Comparison of ENCODE assay signal across 9 cellular contexts in the genomic region with DNA sequence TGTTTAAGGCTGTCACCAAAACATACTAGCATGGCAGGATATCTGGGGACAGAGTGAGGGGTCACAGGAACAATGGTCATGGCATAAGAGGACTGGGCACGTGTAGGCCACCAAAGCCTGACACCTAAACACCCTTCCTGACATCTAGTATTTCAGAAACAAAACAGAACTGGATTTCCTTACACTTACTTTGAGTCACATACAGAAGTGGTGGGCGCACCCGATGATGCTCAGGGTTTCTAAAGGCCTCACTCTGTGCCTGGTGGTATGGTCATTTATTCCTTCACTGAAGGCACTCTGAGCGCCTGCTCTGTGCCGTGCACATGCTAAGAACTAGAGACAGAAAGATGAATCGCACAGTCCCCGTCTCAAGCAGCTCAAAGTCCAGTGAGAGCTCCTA. TPM values are rescaled to one million over a fixed set of nuclear protein-coding genes. Genes with fewer than 3 reads are reported as not detected.
DNase-seq lines count a peak whose midpoint lies in the region; ATAC-seq and TF ChIP-seq lines count a peak whose summit lies in the region.
"Had no signal": no experiment of that assay in that cellular context is flagged by ENCODE, and none has a peak within 500 bp of the region (broad histone marks: within the 10 kb centered on the region; RNA-seq: fewer than 3 reads in every experiment).

No MANE protein-coding gene starts in this region.

- H4K20me1 ChIP-seq in OCI-LY7 (ENCODE audit: insufficient read depth, low read length), result no peaks in the 10 kb centered on the region

- H3K36me3 ChIP-seq in OCI-LY7 (ENCODE audit: insufficient read depth, low read length), result no peaks in the 10 kb centered on the region
- H3K36me3 ChIP-seq in skeletal muscle tissue (ENCODE audit: control insufficient read depth in 3 of 3, insufficient read depth in 3 of 3, low read length in 3 of 3), result peaks cover 0 to 2% (median 0%) of the 10 kb centered on the region in 3 donors

- H3K9me2 ChIP-seq in OCI-LY7 (ENCODE audit: insufficient read depth, low read length), result no peaks in the 10 kb centered on the region

- intact Hi-C loops in OCI-LY7 (cut with micrococcal nuclease; ENCODE audit: unreplicated experiment), result loop anchor here (5.0 kb wide), 1 partner anchor 1866 kb away; the partner anchor contains the start of gene EGLN1
- intact Hi-C loops in dendritic cell treated with granulocyte-macrophage colony-stimulating factor and Interleukin-4, amounts not matched to agents 40 ng/mL and 50 ng/mL, for 4 days (cut with micrococcal nuclease), result loop anchor here (5.0 kb wide), 1 partner anchor 511 kb away; the partner anchor contains the start of gene GALNT2

- no peak overlapping the region for H3K27ac ChIP-seq in OCI-LY7 (ENCODE audit: low read depth, low read length, poor library complexity, severe bottlenecking)
- no peak overlapping the region for H3K27ac ChIP-seq in skeletal muscle tissue (ENCODE audit: low read depth, low read length)

- no peak for TF ChIP-seq CTCF in OCI-LY7 (conservative IDR thresholded peaks at IDR 0.05; ENCODE audit: low read length)

- DNase-seq in T-helper 2 cell treated with Interferon-gamma antibody and Interleukin-4, amounts not matched to agents 5 μg/mL and 100 μg/mL, for 36 hours (ENCODE audit: low spot score), result peak; percentile 18
- DNase-seq in T-helper 2 cell (no peak), OCI-LY7 (ENCODE audit: low spot score) (no peak), hypothalamus (lab: John Stamatoyannopoulos, UW) (no peak), NCI-H187 (lab: John Stamatoyannopoulos, UW) (no peak)
- DNase-seq: NCI-H1092 had no signal

- H3K4me3 Mint-ChIP-seq in T-helper 2 cell treated with Interferon-gamma antibody and Interleukin-4, amounts not matched to agents 5 μg/mL and 100 μg/mL, for 36 hours, result peak overlapping the region; percentile 88
- no peak overlapping the region for H3K4me3 Mint-ChIP-seq in dendritic cell treated with granulocyte-macrophage colony-stimulating factor and Interleukin-4, amounts not matched to agents 40 ng/mL and 50 ng/mL, for 4 days

- no peak overlapping the region for H2AFZ ChIP-seq in OCI-LY7 (ENCODE audit: low read length)

- no peaks in the 10 kb centered on the region for H3K9me3 ChIP-seq in OCI-LY7 (ENCODE audit: low read length)
- H3K9me3 ChIP-seq in skeletal muscle tissue (ENCODE audit: control insufficient read depth in 3 of 3, low read length in 3 of 3), result no peaks in the 10 kb centered on the region

- H3K4me3 ChIP-seq in OCI-LY7 (ENCODE audit: low read depth, low read length, poor library complexity, severe bottlenecking), result peak overlapping the region; percentile 79
- no peak overlapping the region for H3K4me3 ChIP-seq in skeletal muscle tissue (ENCODE audit: low read length in 3 of 3)

- peaks cover 10% of the 10 kb centered on the region for H3K36me3 Mint-ChIP-seq in T-helper 2 cell treated with Interferon-gamma antibody and Interleukin-4, amounts not matched to agents 5 μg/mL and 100 μg/mL, for 36 hours (ENCODE audit: low read depth)
- peaks cover 18% of the 10 kb centered on the region for H3K36me3 Mint-ChIP-seq in dendritic cell treated with granulocyte-macrophage colony-stimulating factor and Interleukin-4, amounts not matched to agents 40 ng/mL and 50 ng/mL, for 4 days (ENCODE audit: low read depth)

- H3K4me1 Mint-ChIP-seq in T-helper 2 cell treated with Interferon-gamma antibody and Interleukin-4, amounts not matched to agents 5 μg/mL and 100 μg/mL, for 36 hours (ENCODE audit: low read depth), result peaks cover 37% of the 10 kb centered on the region
- peaks cover 56% of the 10 kb centered on the region for H3K4me1 Mint-ChIP-seq in dendritic cell treated with granulocyte-macrophage colony-stimulating factor and Interleukin-4, amounts not matched to agents 40 ng/mL and 50 ng/mL, for 4 days (ENCODE audit: low read depth)

- BruUV-seq in OCI-LY7 (replicated peaks; lab: Mats Ljungman, UMichigan), result TSS peak; percentile 45

- H3K79me2 ChIP-seq in OCI-LY7 (ENCODE audit: insufficient read depth, low read depth, low read length), result peaks cover 17% of the 10 kb centered on the region; the same call in 1 of the 2 replicates

- POLR2A ChIA-PET in OCI-LY7 (lab: Charles Lee), result interaction anchor here (1.1 kb wide), 1 partner anchor 72 kb away, joined by 4 read pairs; no protein-coding TSS in a partner anchor

- peak overlapping the region; percentile 91 for H3K27ac Mint-ChIP-seq in T-helper 2 cell treated with Interferon-gamma antibody and Interleukin-4, amounts not matched to agents 5 μg/mL and 100 μg/mL, for 36 hours
- H3K27ac Mint-ChIP-seq in dendritic cell treated with granulocyte-macrophage colony-stimulating factor and Interleukin-4, amounts not matched to agents 40 ng/mL and 50 ng/mL, for 4 days, result peak overlapping the region; percentile 76

- no peaks in the 10 kb centered on the region for H3K9me3 Mint-ChIP-seq in T-helper 2 cell treated with Interferon-gamma antibody and Interleukin-4, amounts not matched to agents 5 μg/mL and 100 μg/mL, for 36 hours
- no peaks in the 10 kb centered on the region for H3K9me3 Mint-ChIP-seq in dendritic cell treated with granulocyte-macrophage colony-stimulating factor and Interleukin-4, amounts not matched to agents 40 ng/mL and 50 ng/mL, for 4 days

- peak overlapping the region; percentile 4 to 89 (median 25) for H3K9ac ChIP-seq in skeletal muscle tissue (ENCODE audit: low read depth in 1 of 3, low read length in 3 of 3)

- no peaks in the 10 kb centered on the region for H3K27me3 Mint-ChIP-seq in T-helper 2 cell treated with Interferon-gamma antibody and Interleukin-4, amounts not matched to agents 5 μg/mL and 100 μg/mL, for 36 hours (ENCODE audit: low read depth)
- no peaks in the 10 kb centered on the region for H3K27me3 Mint-ChIP-seq in dendritic cell treated with granulocyte-macrophage colony-stimulating factor and Interleukin-4, amounts not matched to agents 40 ng/mL and 50 ng/mL, for 4 days

- ATAC-seq in esophagus mucosa, result no peak

- H3K4me1 ChIP-seq in OCI-LY7 (ENCODE audit: insufficient read depth, low read length, poor library complexity, severe bottlenecking) (peaks cover 17% of the 10 kb centered on the region), skeletal muscle tissue (ENCODE audit: control insufficient read depth in 3 of 3, insufficient read depth in 3 of 3, low read length in 3 of 3) (peaks cover 16 to 21% (median 20%) of the 10 kb centered on the region in 3 donors)

- no peaks in the 10 kb centered on the region for H3K27me3 ChIP-seq in skeletal muscle tissue (ENCODE audit: control insufficient read depth in 3 of 3, insufficient read depth in 3 of 3, low read length in 3 of 3)

- H3K4me2 ChIP-seq in OCI-LY7 (ENCODE audit: low read length), result peak overlapping the region; percentile 78

- CTCF ChIA-PET in OCI-LY7 (lab: Charles Lee; ENCODE audit: unreplicated experiment), result no interaction called here

RNA-seq across cellular contexts. Expression of gene ABCB10, which starts 2.0 kb away (rescaled TPM):
- 14.1 and 16.4 TPM in 2 replicates for total RNA-seq in OCI-LY7 (2014; rRNA removed; shearing (Covaris generic))
- 25.4 and 27.2 TPM in 2 replicates for total RNA-seq in OCI-LY7 (2022)
- 11.5 TPM for total RNA-seq in skeletal muscle tissue
- 11.3 TPM for total RNA-seq in esophagus mucosa

RNA-seq across cellular contexts. Expression of gene NUP133, which starts 48.4 kb away (rescaled TPM):
- 33.0 and 33.3 TPM in 2 replicates for total RNA-seq in OCI-LY7 (2014; rRNA removed; shearing (Covaris generic))
- 50.4 and 53.2 TPM in 2 replicates for total RNA-seq in OCI-LY7 (2022)
- 44.4 TPM for total RNA-seq in skeletal muscle tissue
- total RNA-seq in esophagus mucosa, result 23.3 TPM
